In genomic region chr3:126883241-126883640, GRCh38 we compare ENCODE assay signal across 1 cellular context.
A peak's percentile ranks its signal among the peaks of the same experiment; 100 is the strongest.
TF ChIP-seq lines count a peak whose summit lies in the region.

No MANE protein-coding gene starts in this region.

TF ChIP-seq in SK-N-SH, 30 proteins besides CTCF, POLR2A, EP300 and RAD21 (continued from another document):
- TF ChIP-seq, protein P1, sequence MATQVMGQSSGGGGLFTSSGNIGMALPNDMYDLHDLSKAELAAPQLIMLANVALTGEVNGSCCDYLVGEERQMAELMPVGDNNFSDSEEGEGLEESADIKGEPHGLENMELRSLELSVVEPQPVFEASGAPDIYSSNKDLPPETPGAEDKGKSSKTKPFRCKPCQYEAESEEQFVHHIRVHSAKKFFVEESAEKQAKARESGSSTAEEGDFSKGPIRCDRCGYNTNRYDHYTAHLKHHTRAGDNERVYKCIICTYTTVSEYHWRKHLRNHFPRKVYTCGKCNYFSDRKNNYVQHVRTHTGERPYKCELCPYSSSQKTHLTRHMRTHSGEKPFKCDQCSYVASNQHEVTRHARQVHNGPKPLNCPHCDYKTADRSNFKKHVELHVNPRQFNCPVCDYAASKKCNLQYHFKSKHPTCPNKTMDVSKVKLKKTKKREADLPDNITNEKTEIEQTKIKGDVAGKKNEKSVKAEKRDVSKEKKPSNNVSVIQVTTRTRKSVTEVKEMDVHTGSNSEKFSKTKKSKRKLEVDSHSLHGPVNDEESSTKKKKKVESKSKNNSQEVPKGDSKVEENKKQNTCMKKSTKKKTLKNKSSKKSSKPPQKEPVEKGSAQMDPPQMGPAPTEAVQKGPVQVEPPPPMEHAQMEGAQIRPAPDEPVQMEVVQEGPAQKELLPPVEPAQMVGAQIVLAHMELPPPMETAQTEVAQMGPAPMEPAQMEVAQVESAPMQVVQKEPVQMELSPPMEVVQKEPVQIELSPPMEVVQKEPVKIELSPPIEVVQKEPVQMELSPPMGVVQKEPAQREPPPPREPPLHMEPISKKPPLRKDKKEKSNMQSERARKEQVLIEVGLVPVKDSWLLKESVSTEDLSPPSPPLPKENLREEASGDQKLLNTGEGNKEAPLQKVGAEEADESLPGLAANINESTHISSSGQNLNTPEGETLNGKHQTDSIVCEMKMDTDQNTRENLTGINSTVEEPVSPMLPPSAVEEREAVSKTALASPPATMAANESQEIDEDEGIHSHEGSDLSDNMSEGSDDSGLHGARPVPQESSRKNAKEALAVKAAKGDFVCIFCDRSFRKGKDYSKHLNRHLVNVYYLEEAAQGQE (IDR thresholded peaks at IDR 0.05; ENCODE audit: low read depth, low read length): no peak
- TF ChIP-seq MAX (IDR thresholded peaks at IDR 0.05; ENCODE audit: low read depth): no peak
- TF ChIP-seq USF2 (IDR thresholded peaks at IDR 0.05; ENCODE audit: borderline replicate concordance, low read depth, low read length): no peak
- no peak for TF ChIP-seq FOXM1 (IDR thresholded peaks at IDR 0.05; ENCODE audit: low read depth)
- no peak for TF ChIP-seq JUND (IDR thresholded peaks at IDR 0.05)
- no peak for TF ChIP-seq ELF1 (IDR thresholded peaks at IDR 0.05)
- TF ChIP-seq, protein P2, sequence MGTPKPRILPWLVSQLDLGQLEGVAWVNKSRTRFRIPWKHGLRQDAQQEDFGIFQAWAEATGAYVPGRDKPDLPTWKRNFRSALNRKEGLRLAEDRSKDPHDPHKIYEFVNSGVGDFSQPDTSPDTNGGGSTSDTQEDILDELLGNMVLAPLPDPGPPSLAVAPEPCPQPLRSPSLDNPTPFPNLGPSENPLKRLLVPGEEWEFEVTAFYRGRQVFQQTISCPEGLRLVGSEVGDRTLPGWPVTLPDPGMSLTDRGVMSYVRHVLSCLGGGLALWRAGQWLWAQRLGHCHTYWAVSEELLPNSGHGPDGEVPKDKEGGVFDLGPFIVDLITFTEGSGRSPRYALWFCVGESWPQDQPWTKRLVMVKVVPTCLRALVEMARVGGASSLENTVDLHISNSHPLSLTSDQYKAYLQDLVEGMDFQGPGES (IDR thresholded peaks at IDR 0.05; ENCODE audit: low read depth, low read length): no peak
- TF ChIP-seq MEF2A (IDR thresholded peaks at IDR 0.05; ENCODE audit: borderline replicate concordance, low read depth): no peak
- TF ChIP-seq NFIC (IDR thresholded peaks at IDR 0.05; ENCODE audit: borderline replicate concordance): no peak
- TF ChIP-seq, protein P3, sequence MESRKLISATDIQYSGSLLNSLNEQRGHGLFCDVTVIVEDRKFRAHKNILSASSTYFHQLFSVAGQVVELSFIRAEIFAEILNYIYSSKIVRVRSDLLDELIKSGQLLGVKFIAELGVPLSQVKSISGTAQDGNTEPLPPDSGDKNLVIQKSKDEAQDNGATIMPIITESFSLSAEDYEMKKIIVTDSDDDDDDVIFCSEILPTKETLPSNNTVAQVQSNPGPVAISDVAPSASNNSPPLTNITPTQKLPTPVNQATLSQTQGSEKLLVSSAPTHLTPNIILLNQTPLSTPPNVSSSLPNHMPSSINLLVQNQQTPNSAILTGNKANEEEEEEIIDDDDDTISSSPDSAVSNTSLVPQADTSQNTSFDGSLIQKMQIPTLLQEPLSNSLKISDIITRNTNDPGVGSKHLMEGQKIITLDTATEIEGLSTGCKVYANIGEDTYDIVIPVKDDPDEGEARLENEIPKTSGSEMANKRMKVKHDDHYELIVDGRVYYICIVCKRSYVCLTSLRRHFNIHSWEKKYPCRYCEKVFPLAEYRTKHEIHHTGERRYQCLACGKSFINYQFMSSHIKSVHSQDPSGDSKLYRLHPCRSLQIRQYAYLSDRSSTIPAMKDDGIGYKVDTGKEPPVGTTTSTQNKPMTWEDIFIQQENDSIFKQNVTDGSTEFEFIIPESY (IDR thresholded peaks at IDR 0.05; ENCODE audit: borderline replicate concordance, low read depth): no peak
- TF ChIP-seq, protein P4, sequence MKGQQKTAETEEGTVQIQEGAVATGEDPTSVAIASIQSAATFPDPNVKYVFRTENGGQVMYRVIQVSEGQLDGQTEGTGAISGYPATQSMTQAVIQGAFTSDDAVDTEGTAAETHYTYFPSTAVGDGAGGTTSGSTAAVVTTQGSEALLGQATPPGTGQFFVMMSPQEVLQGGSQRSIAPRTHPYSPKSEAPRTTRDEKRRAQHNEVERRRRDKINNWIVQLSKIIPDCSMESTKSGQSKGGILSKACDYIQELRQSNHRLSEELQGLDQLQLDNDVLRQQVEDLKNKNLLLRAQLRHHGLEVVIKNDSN (IDR thresholded peaks at IDR 0.05; ENCODE audit: borderline replicate concordance, low read depth): no peak
- no peak for TF ChIP-seq CHD2 (IDR thresholded peaks at IDR 0.05; ENCODE audit: low read length, partially characterized antibody)
- no peak for TF ChIP-seq GATA2 (CRISPR knock-in tag; IDR thresholded peaks at IDR 0.05)
- TF ChIP-seq POLR2AphosphoS5 (IDR thresholded peaks at IDR 0.05; ENCODE audit: low read depth, low read length): no peak
- TF ChIP-seq RXRA (IDR thresholded peaks at IDR 0.05; ENCODE audit: borderline replicate concordance, low read depth): no peak
- no peak for TF ChIP-seq SMC3 (IDR thresholded peaks at IDR 0.05; ENCODE audit: low read depth, low read length)
- peak; percentile 43 for TF ChIP-seq PBX3 (IDR thresholded peaks at IDR 0.05)
